8 cellular contexts compared by ENCODE assay signal in the genomic region with DNA sequence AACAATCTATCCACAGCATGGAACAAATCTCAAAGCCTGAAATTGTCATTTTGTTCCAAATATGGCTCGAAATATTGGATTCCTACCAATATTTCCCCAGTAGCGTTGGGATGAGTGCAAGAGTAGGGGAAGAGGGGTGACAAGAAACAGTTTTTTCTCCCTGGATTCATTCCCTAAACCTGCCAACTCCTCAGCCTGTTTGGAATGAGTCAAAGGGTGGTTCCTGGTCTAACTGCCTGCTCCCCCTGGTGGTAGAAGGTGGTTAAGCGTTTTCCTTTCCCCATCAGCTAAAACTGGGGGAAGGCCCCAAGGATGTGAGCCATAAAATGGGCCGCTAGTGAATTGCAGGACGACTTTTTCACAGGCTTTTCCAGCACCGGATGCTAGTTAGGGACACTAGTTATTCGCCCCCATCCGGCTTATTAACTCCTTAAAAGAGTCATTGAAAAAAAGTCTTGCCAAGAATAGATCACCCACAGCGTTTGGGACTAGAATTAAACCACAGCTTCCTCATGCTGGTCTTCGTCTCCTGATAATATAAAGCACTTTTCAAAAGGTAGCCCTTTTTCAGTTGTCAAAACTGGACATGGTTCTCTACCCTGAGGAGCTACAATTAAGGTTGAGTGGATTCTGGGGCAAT.
A peak's percentile ranks its signal among the peaks of the same experiment; 100 is the strongest.
DNase-seq lines count a peak whose midpoint lies in the region; ATAC-seq and TF ChIP-seq lines count a peak whose summit lies in the region.

No MANE protein-coding gene starts in this region.

- no peaks in the 10 kb centered on the region for H3K27me3 ChIP-seq in esophagus squamous epithelium

- TF ChIP-seq CTCF in esophagus squamous epithelium (IDR thresholded peaks at IDR 0.05) (peak; percentile 31 to 84 (median 72)), nephron progenitor cell (IDR thresholded peaks at IDR 0.05) (peak; percentile 69)

- no peaks in the 10 kb centered on the region for H3K4me1 ChIP-seq in esophagus squamous epithelium

- no peaks in the 10 kb centered on the region for H3K9me3 ChIP-seq in esophagus squamous epithelium

- H3K4me3 ChIP-seq in esophagus squamous epithelium = no peak overlapping the region

- 26 to 33% methylated on average over 10 of the region's 10 CpGs for WGBS in esophagus squamous epithelium, 2 donors

- H3K36me3 ChIP-seq in esophagus squamous epithelium = no peaks in the 10 kb centered on the region

- no peak overlapping the region for H3K4me3 Mint-ChIP-seq in nephron progenitor cell

- DNase-seq in NCI-H2196 (lab: John Stamatoyannopoulos, UW; ENCODE audit: unreplicated experiment) = peak; percentile 46
- DNase-seq in NCI-H2196 treated with DMSO at 0.1 percent for 48 hours (lab: John Stamatoyannopoulos, UW; ENCODE audit: unreplicated experiment) = no peak
- DNase-seq in NOMO-1 (lab: John Stamatoyannopoulos, UW; ENCODE audit: unreplicated experiment in 2 of 2) = peak; percentile 13 to 69
- peak; percentile 25 for DNase-seq in activated CD8-positive, alpha-beta memory T cell treated with anti-CD3 and anti-CD28 coated beads, Interleukin-2, amount 50 U/mL, for 24 hours (ENCODE audit: extremely low read depth)
- no peak for DNase-seq in esophagus squamous epithelium (lab: John Stamatoyannopoulos, UW)
- peak; percentile 66 for DNase-seq in nephron progenitor cell
- DNase-seq in substantia nigra (lab: John Stamatoyannopoulos, UW) = peak in 25 of 49 donors; percentile 1 to 37 (median 14)

- intact Hi-C loops in esophagus squamous epithelium (cut with DNase I) = loop anchor here (5.0 kb wide), 1 partner anchor 180 kb away; no protein-coding TSS in a partner anchor

- no peaks in the 10 kb centered on the region for H3K9me3 Mint-ChIP-seq in nephron progenitor cell

- H3K27ac Mint-ChIP-seq in nephron progenitor cell = no peak overlapping the region

- H3K27me3 Mint-ChIP-seq in nephron progenitor cell (ENCODE audit: low read depth, poor library complexity) = peaks cover 8% of the 10 kb centered on the region

- H3K4me1 Mint-ChIP-seq in nephron progenitor cell = peaks cover 24% of the 10 kb centered on the region

- H3K27ac ChIP-seq in esophagus squamous epithelium = no peak overlapping the region
- H3K27ac ChIP-seq in substantia nigra (ENCODE audit: low read depth, low read length, poor library complexity, severe bottlenecking) = no peak overlapping the region

- no peak for TF ChIP-seq POLR2A in esophagus squamous epithelium (IDR thresholded peaks at IDR 0.05)

- peak; percentile 65 for ATAC-seq in HG03025 (IDR thresholded peaks at IDR 0.05; ENCODE audit: low FRiP score, unreplicated experiment)

- no peaks in the 10 kb centered on the region for H3K36me3 Mint-ChIP-seq in nephron progenitor cell (ENCODE audit: low read depth)

Comparison
In these comparisons a context has a peak if more than half of its experiments do, and no peak if none do; other contexts are left out.
1. DNase-seq: peak in NCI-H2196 (single experiment), NOMO-1 (2 of 2), activated CD8-positive, alpha-beta memory T cell treated with anti-CD3 and anti-CD28 coated beads, Interleukin-2, amount 50 U/mL, for 24 hours (single experiment), nephron progenitor cell (single experiment) and substantia nigra (25 of 49); none in NCI-H2196 treated with DMSO at 0.1 percent for 48 hours (single experiment) and esophagus squamous epithelium (single experiment).